In genomic region chr3:87503901-87504498, GRCh38 we compare ENCODE assay signal across 8 cellular contexts.
DNase-seq lines count a peak whose midpoint lies in the region; ATAC-seq, FAIRE-seq and TF ChIP-seq lines count a peak whose summit lies in the region.

No MANE protein-coding gene starts in this region.

- no peaks in the 10 kb centered on the region for H3K36me3 Mint-ChIP-seq in activated CD8-positive, alpha-beta memory T cell treated with anti-CD3 and anti-CD28 coated beads, Interleukin-2, amount 10 ng/mL, durations not matched to agents 7 days and 5 days

- H3K4me1 Mint-ChIP-seq in activated CD8-positive, alpha-beta memory T cell treated with anti-CD3 and anti-CD28 coated beads, Interleukin-2, amount 10 ng/mL, durations not matched to agents 7 days and 5 days = no peaks in the 10 kb centered on the region

- no peaks in the 10 kb centered on the region for H3K9me3 ChIP-seq in pancreas

- H3K4me3 Mint-ChIP-seq in activated CD8-positive, alpha-beta memory T cell treated with anti-CD3 and anti-CD28 coated beads, Interleukin-2, amount 10 ng/mL, durations not matched to agents 7 days and 5 days = no peak overlapping the region

- TF ChIP-seq CTCF in pancreas (IDR thresholded peaks at IDR 0.05) = peak; percentile 38 to 71 (median 56)

- CTCF ChIA-PET in activated CD8-positive, alpha-beta memory T cell treated with anti-CD3 and anti-CD28 coated beads, Interleukin-2, amount 10 ng/mL, durations not matched to agents 7 days and 5 days (lab: Charles Lee) = interaction anchor here (1.0 to 3.4 kb wide), 3 partner anchors 153 to 244 kb away, joined by 6 to 12 read pairs (median 9); no protein-coding TSS in a partner anchor

- peak; percentile 47 for FAIRE-seq in pancreas (lab: Jason Lieb, UNC)

- in situ Hi-C loops in KBM-7 (cut with MboI; ENCODE audit: low pct_unique_long_range_greater_than_20kb, low sequenced_read_pairs) = no loop called here

- 23 to 25% methylated on average over 8 of the region's 8 CpGs for WGBS in pancreas, 2 donors

- H3K4me1 ChIP-seq in pancreas = no peaks in the 10 kb centered on the region

- no peak overlapping the region for H3K4me3 ChIP-seq in pancreas

- H3K27me3 ChIP-seq in pancreas = no peaks in the 10 kb centered on the region

- H3K27me3 Mint-ChIP-seq in activated CD8-positive, alpha-beta memory T cell treated with anti-CD3 and anti-CD28 coated beads, Interleukin-2, amount 10 ng/mL, durations not matched to agents 7 days and 5 days = no peaks in the 10 kb centered on the region

- DNase-seq in activated CD8-positive, alpha-beta memory T cell treated with anti-CD3 and anti-CD28 coated beads, Interleukin-2, amount 10 ng/mL, durations not matched to agents 7 days and 5 days = no peak
- no peak for DNase-seq in activated CD8-positive, alpha-beta memory T cell treated with anti-CD3 and anti-CD28 coated beads, Interleukin-2, amount 50 U/mL, for 48 hours
- peak; percentile 55 for DNase-seq in H4 (ENCODE audit: low spot score)
- peak; percentile 68 for DNase-seq in KBM-7
- peak; percentile 67 for DNase-seq in RPMI7951 (ENCODE audit: low read depth)
- peak; percentile 57 for DNase-seq in epithelial cell of prostate (ENCODE audit: low read depth, low spot score)
- DNase-seq in pancreas = peak in 3 of 6 donors; percentile 24 to 54 (median 36)
- DNase-seq in stimulated activated naive CD4-positive, alpha-beta T cell treated with Interleukin-2 at 50 U/mL for 16 hours (lab: John Stamatoyannopoulos, UW) = no peak

- H3K27ac Mint-ChIP-seq in activated CD8-positive, alpha-beta memory T cell treated with anti-CD3 and anti-CD28 coated beads, Interleukin-2, amount 10 ng/mL, durations not matched to agents 7 days and 5 days = no peak overlapping the region

- peak; percentile 63 for ATAC-seq in activated CD8-positive, alpha-beta memory T cell treated with anti-CD3 and anti-CD28 coated beads, Interleukin-2, amount 10 ng/mL, durations not matched to agents 7 days and 5 days
- peak; percentile 89 to 95 (median 92) for ATAC-seq in pancreas

- H3K27ac ChIP-seq in epithelial cell of prostate (no peak overlapping the region), pancreas (no peak overlapping the region)

- no peaks in the 10 kb centered on the region for H3K36me3 ChIP-seq in pancreas

- intact Hi-C loops in pancreas (cut with DNase I) = no loop called here

- no peaks in the 10 kb centered on the region for H3K9me3 Mint-ChIP-seq in activated CD8-positive, alpha-beta memory T cell treated with anti-CD3 and anti-CD28 coated beads, Interleukin-2, amount 10 ng/mL, durations not matched to agents 7 days and 5 days (ENCODE audit: low read depth)

Comparison
In these comparisons a context has a peak if more than half of its experiments do, and no peak if none do; other contexts are left out.
1. DNase-seq: peak in H4 (single experiment), KBM-7 (single experiment), RPMI7951 (single experiment) and epithelial cell of prostate (single experiment); none in activated CD8-positive, alpha-beta memory T cell treated with anti-CD3 and anti-CD28 coated beads, Interleukin-2, amount 10 ng/mL, durations not matched to agents 7 days and 5 days (single experiment), activated CD8-positive, alpha-beta memory T cell treated with anti-CD3 and anti-CD28 coated beads, Interleukin-2, amount 50 U/mL, for 48 hours (single experiment) and stimulated activated naive CD4-positive, alpha-beta T cell treated with Interleukin-2 at 50 U/mL for 16 hours (single experiment).